ENCODE assay signal across 8 cellular contexts in genomic region chr11:124623861-124624525, GRCh38. TPM values are rescaled to one million over a fixed set of nuclear protein-coding genes. Genes with fewer than 3 reads are reported as not detected.
DNase-seq lines count a peak whose midpoint lies in the region; ATAC-seq and TF ChIP-seq lines count a peak whose summit lies in the region.

No MANE protein-coding gene starts in this region.

- H3K27me3 ChIP-seq in BLaER1, result no peaks in the 10 kb centered on the region
- no peaks in the 10 kb centered on the region for H3K27me3 ChIP-seq in dorsolateral prefrontal cortex

- H3K9ac ChIP-seq in BLaER1, result peak overlapping the region; percentile 96

- CTCF ChIA-PET in RWPE1 (lab: Yijun Ruan, JAX), result interaction anchor here (0.6 to 0.7 kb wide), 3 partner anchors 21 to 275 kb away, joined by 3 read pairs; no protein-coding TSS in a partner anchor

- POLR2A ChIA-PET in RWPE1 (lab: Yijun Ruan, JAX; ENCODE audit: low non-redundant PET), result no interaction called here

- H4K20me1 ChIP-seq in BLaER1, result peaks cover 44% of the 10 kb centered on the region

- peaks cover 42% of the 10 kb centered on the region for H3K36me3 ChIP-seq in BLaER1

- H3K9me3 ChIP-seq in BLaER1, result no peaks in the 10 kb centered on the region

- H3K9me3 Mint-ChIP-seq in nephron progenitor cell, result no peaks in the 10 kb centered on the region

- H3K4me2 ChIP-seq in BLaER1, result peak overlapping the region; percentile 89

- DNase-seq in LHCN-M2 (ENCODE audit: low read depth), result peak; percentile 30
- no peak for DNase-seq in dorsolateral prefrontal cortex
- no peak for DNase-seq in nephron progenitor cell
- no peak for DNase-seq in germinal center (ENCODE audit: low spot score)
- DNase-seq in HPDE6-E6E7 (ENCODE audit: extremely low spot score), result no peak
- no peak for DNase-seq in RWPE1 (ENCODE audit: low spot score)

- H3K27me3 Mint-ChIP-seq in nephron progenitor cell (ENCODE audit: low read depth, poor library complexity), result peaks cover 21% of the 10 kb centered on the region

- peak overlapping the region; percentile 93 for H3K4me3 ChIP-seq in BLaER1
- peak overlapping the region; percentile 71 to 100 (median 93) for H3K4me3 ChIP-seq in dorsolateral prefrontal cortex

- H3K4me3 Mint-ChIP-seq in nephron progenitor cell, result peak overlapping the region; percentile 97

- no peak for ATAC-seq in GM18498 (IDR thresholded peaks at IDR 0.05; ENCODE audit: unreplicated experiment)

- peaks cover 22% of the 10 kb centered on the region for H3K4me1 ChIP-seq in BLaER1

- H3K4me1 Mint-ChIP-seq in nephron progenitor cell, result peaks cover 31% of the 10 kb centered on the region

- intact Hi-C loops in dorsolateral prefrontal cortex (cut with DNase I), result no loop called here

- H3K27ac ChIP-seq in BLaER1 (no peak overlapping the region), dorsolateral prefrontal cortex (peak overlapping the region in 12 of 59 donors; percentile 76 to 96 (median 92)), RWPE1 (no peak overlapping the region)

- no peak overlapping the region for H3K27ac Mint-ChIP-seq in nephron progenitor cell

- TF ChIP-seq CTCF in dorsolateral prefrontal cortex (IDR thresholded peaks at IDR 0.05 in 54 of 56, conservative IDR thresholded peaks at IDR 0.05 in 2 of 56; ENCODE audit: low read depth in 1 of 56, partially characterized antibody in 56 of 56), result no peak
- no peak for TF ChIP-seq CTCF in nephron progenitor cell (IDR thresholded peaks at IDR 0.05)
- TF ChIP-seq CTCF in RWPE1 (conservative IDR thresholded peaks at IDR 0.05; ENCODE audit: low read depth), result no peak

- peaks cover 26% of the 10 kb centered on the region for H3K36me3 Mint-ChIP-seq in nephron progenitor cell (ENCODE audit: low read depth)

RNA-seq across cellular contexts. Expression of gene TBRG1, which starts 1.3 kb away (rescaled TPM):
- total RNA-seq in LHCN-M2 (2014; rRNA removed) (33.7 and 35.8 TPM in 2 replicates), dorsolateral prefrontal cortex (100 to 1,000 TPM in 12 of 120 experiments, 10 to 100 TPM in 108; 47.5 to 107 (median 85.3) TPM)
- polyA plus RNA-seq in LHCN-M2 (2012), result 17.1 TPM

RNA-seq across cellular contexts. Expression of gene PANX3, which starts 12.8 kb away (rescaled TPM):
- total RNA-seq in LHCN-M2 (2014; rRNA removed), result not detected in 2 replicates
- not detected for polyA plus RNA-seq in LHCN-M2 (2012)
- total RNA-seq in dorsolateral prefrontal cortex, result under 1 TPM in 4 of 120 experiments, not detected in 116; 0.25 to 0.75 (median 0.29) TPM

RNA-seq across cellular contexts. Expression of gene SIAE, which starts 49.5 kb away (rescaled TPM):
- 11.4 and 15.3 TPM in 2 replicates for total RNA-seq in LHCN-M2 (2014; rRNA removed)
- polyA plus RNA-seq in LHCN-M2 (2012), result 7.1 TPM
- 10 to 100 TPM; 23.8 to 62.3 (median 44.4) TPM for total RNA-seq in dorsolateral prefrontal cortex

RNA-seq across cellular contexts. Expression of gene SPA17, which starts 49.7 kb away (rescaled TPM):
- total RNA-seq in LHCN-M2 (2014; rRNA removed), result 24.9 and 30.2 TPM in 2 replicates
- 30.2 TPM for polyA plus RNA-seq in LHCN-M2 (2012)
- total RNA-seq in dorsolateral prefrontal cortex, result 10 to 100 TPM in 6 of 120 experiments, 1 to 10 TPM in 114; 2.0 to 12.4 (median 6.5) TPM

RNA-seq across cellular contexts. Expression of gene OR8A1, which starts 54.2 kb away (rescaled TPM):
- total RNA-seq in LHCN-M2 (2014; rRNA removed) (not detected in 2 replicates), dorsolateral prefrontal cortex (under 1 TPM in 14 of 120 experiments, not detected in 106; 0.07 to 0.95 (median 0.20) TPM)
- polyA plus RNA-seq in LHCN-M2 (2012), result not detected
